ENCODE assay signal across 8 cellular contexts in the genomic region with DNA sequence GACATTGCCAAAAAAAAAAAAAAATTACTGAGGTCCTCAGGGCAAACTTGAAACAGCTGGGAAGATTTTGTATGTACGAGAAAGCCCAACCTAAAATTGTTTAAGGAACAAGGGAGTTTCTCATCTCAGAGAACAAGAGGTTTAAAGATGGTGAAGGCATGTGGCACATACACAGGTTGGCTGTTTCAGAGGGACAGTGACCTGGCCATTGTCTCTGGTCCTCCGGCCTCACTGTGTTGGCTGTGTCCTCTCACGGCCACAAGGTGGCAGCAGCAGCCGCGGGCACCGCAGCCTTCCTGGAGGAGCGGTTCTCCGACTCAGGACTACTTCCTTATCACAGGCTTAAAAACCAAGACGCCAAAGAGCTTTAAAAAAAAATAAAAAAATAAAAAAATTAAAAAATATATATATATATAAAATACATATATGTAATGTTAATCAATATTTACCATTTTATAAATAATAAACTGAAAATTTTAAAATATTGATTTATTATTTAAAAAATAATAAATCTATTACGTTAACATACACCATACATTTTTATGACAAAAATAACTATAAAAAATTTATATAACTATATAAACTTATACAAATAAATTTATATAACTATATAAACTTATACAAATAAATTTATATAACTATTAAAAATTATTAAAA. TPM values are rescaled to one million over a fixed set of nuclear protein-coding genes. Genes with fewer than 3 reads are reported as not detected.
DNase-seq lines count a peak whose midpoint lies in the region; ATAC-seq lines count a peak whose summit lies in the region.

No MANE protein-coding gene starts in this region.

- no peak overlapping the region for H3K27ac Mint-ChIP-seq in activated naive CD4-positive, alpha-beta T cell treated with anti-CD3 and anti-CD28 coated beads, Interleukin-2, amount 50 U/mL, for 72 hours

- DNase-seq in EH (ENCODE audit: low read depth) (peak; percentile 81), H4 (ENCODE audit: low spot score) (peak; percentile 65), NAMALWA (ENCODE audit: low spot score) (peak; percentile 86), SW 1271 (lab: John Stamatoyannopoulos, UW) (peak; percentile 24 to 71), Right ventricle myocardium superior (peak; percentile 88), posterior vena cava (ENCODE audit: low spot score) (peak; percentile 96)
- DNase-seq in activated naive CD4-positive, alpha-beta T cell treated with anti-CD3 and anti-CD28 coated beads, Interleukin-2, amount 50 U/mL, for 72 hours (ENCODE audit: low spot score in 2 of 2), result peak; percentile 75 to 77

- no peaks in the 10 kb centered on the region for H3K36me3 Mint-ChIP-seq in activated naive CD4-positive, alpha-beta T cell treated with anti-CD3 and anti-CD28 coated beads, Interleukin-2, amount 50 U/mL, for 72 hours

- intact Hi-C loops in Right ventricle myocardium superior (cut with DNase I), result loop anchor here (5.0 to 10.0 kb wide), 3 partner anchors 296 to 464 kb away; no protein-coding TSS in a partner anchor
- intact Hi-C loops in posterior vena cava (cut with DNase I), result loop anchor here (10.0 kb wide), 3 partner anchors 294 to 474 kb away; no protein-coding TSS in a partner anchor

- peak; percentile 95 to 100 for ATAC-seq in activated naive CD4-positive, alpha-beta T cell treated with anti-CD3 and anti-CD28 coated beads, Interleukin-2, amount 50 U/mL, for 72 hours
- ATAC-seq in Right ventricle myocardium superior (ENCODE audit: poor library complexity), result peak; percentile 97
- no peak for ATAC-seq in HG03565 (IDR thresholded peaks at IDR 0.05; ENCODE audit: unreplicated experiment)

- H3K9me3 Mint-ChIP-seq in activated naive CD4-positive, alpha-beta T cell treated with anti-CD3 and anti-CD28 coated beads, Interleukin-2, amount 50 U/mL, for 72 hours, result no peaks in the 10 kb centered on the region

RNA-seq across cellular contexts. Expression of gene GTF2H5, which starts 52.8 kb away (rescaled TPM):
- total RNA-seq in H4 (2014; rRNA removed; shearing (Covaris generic)), result 5.7 and 7.8 TPM in 2 replicates
- 10 to 100 TPM; 11.8 to 24.2 TPM for total RNA-seq in activated naive CD4-positive, alpha-beta T cell treated with anti-CD3 and anti-CD28 coated beads, Interleukin-2, amount 50 U/mL, for 72 hours
- total RNA-seq in Right ventricle myocardium superior, result 25.6 TPM
- total RNA-seq in posterior vena cava, result 10 to 100 TPM; 22.8 to 24.3 TPM

RNA-seq across cellular contexts. Expression of gene SERAC1, which starts 52.9 kb away (rescaled TPM):
- total RNA-seq in H4 (2014; rRNA removed; shearing (Covaris generic)), result 0.78 and 3.5 TPM in 2 replicates
- total RNA-seq in activated naive CD4-positive, alpha-beta T cell treated with anti-CD3 and anti-CD28 coated beads, Interleukin-2, amount 50 U/mL, for 72 hours, result 1 to 10 TPM; 3.6 to 7.1 TPM
- total RNA-seq in Right ventricle myocardium superior, result 4.5 TPM
- 1 to 10 TPM; 7.6 to 9.1 TPM for total RNA-seq in posterior vena cava
